In genomic region chr2:16522031-16522818, GRCh38 we compare ENCODE assay signal across 1 cellular context.
TF ChIP-seq lines count a peak whose summit lies in the region.

No MANE protein-coding gene starts in this region.

TF ChIP-seq in SK-N-SH treated with all-trans-retinoic acid at 6 μM for 48 hours, 23 proteins besides CTCF, POLR2A, EP300 and RAD21 (continued from another document):
- no peak; the same call in 1 of the 2 replicates for TF ChIP-seq TSHZ2 (CRISPR knock-in tag; IDR thresholded peaks at IDR 0.05)
- no peak for TF ChIP-seq ZFP3 (CRISPR knock-in tag; IDR thresholded peaks at IDR 0.05)
- no peak for TF ChIP-seq SNAI2 (CRISPR knock-in tag; IDR thresholded peaks at IDR 0.05)
- no peak for TF ChIP-seq TOX (CRISPR knock-in tag; IDR thresholded peaks at IDR 0.05; ENCODE audit: borderline replicate concordance)
- TF ChIP-seq PPARA (CRISPR knock-in tag; IDR thresholded peaks at IDR 0.05; ENCODE audit: borderline replicate concordance): no peak
- no peak for TF ChIP-seq ARNTL (CRISPR knock-in tag; IDR thresholded peaks at IDR 0.05; ENCODE audit: borderline replicate concordance, low read depth)
